ENCODE assay signal across 1 cellular context in genomic region chr17:1375615-1376014, GRCh38.
TF ChIP-seq lines count a peak whose summit lies in the region.

No MANE protein-coding gene starts in this region.

TF ChIP-seq in GM12878, 131 proteins besides CTCF, POLR2A, EP300 and RAD21:
- no peak for TF ChIP-seq ZBTB11 (CRISPR knock-in tag; IDR thresholded peaks at IDR 0.05)
- no peak for TF ChIP-seq FOXK2 (IDR thresholded peaks at IDR 0.05)
- no peak for TF ChIP-seq ZBTB40 (IDR thresholded peaks at IDR 0.05; ENCODE audit: borderline replicate concordance)
- TF ChIP-seq RELB (IDR thresholded peaks at IDR 0.05; ENCODE audit: low read depth): peak; percentile 45; the same call in 1 of the 2 replicates
- no peak for TF ChIP-seq IRF5 (IDR thresholded peaks at IDR 0.05; ENCODE audit: borderline replicate concordance)
- no peak for TF ChIP-seq SMARCA5 (IDR thresholded peaks at IDR 0.05)
- TF ChIP-seq RUNX3 (IDR thresholded peaks at IDR 0.05; ENCODE audit: low read length): 0 out of 2 replicates have a peak, but pooled peaks have one; percentile 24
- peak; percentile 31 for TF ChIP-seq SKIL (IDR thresholded peaks at IDR 0.05; ENCODE audit: low read depth, poor library complexity, severe bottlenecking)
- no peak for TF ChIP-seq SMAD5 (IDR thresholded peaks at IDR 0.05; ENCODE audit: low read depth)
- TF ChIP-seq IKZF2 (IDR thresholded peaks at IDR 0.05): peak in 1 of 2 experiments; percentile 18; a peak in 2 of 4 replicates
- TF ChIP-seq TCF3 (IDR thresholded peaks at IDR 0.05; ENCODE audit: borderline replicate concordance, insufficient read depth, low read depth, low read length): no peak
- no peak for TF ChIP-seq PRDM15 (CRISPR knock-in tag; IDR thresholded peaks at IDR 0.05)
- no peak for TF ChIP-seq HDAC2 (IDR thresholded peaks at IDR 0.05)
- 0 out of 2 replicates have a peak, but pooled peaks have one; percentile 4 for TF ChIP-seq IKZF1 (conservative IDR thresholded peaks at IDR 0.05)
- TF ChIP-seq ATF3 (IDR thresholded peaks at IDR 0.05; ENCODE audit: borderline replicate concordance, extremely low read depth, low read depth, low read length): no peak
- no peak for TF ChIP-seq BRCA1 (IDR thresholded peaks at IDR 0.05; ENCODE audit: low read depth, low read length)
